In genomic region chr17:49035470-49036269, GRCh38 we compare ENCODE assay signal across 8 cellular contexts. TPM values are rescaled to one million over a fixed set of nuclear protein-coding genes. Genes with fewer than 3 reads are reported as not detected.
DNase-seq lines count a peak whose midpoint lies in the region; ATAC-seq and TF ChIP-seq lines count a peak whose summit lies in the region.

No MANE protein-coding gene starts in this region.

- H3K14ac ChIP-seq in mesenchymal stem cell (ENCODE audit: low read length in 2 of 2), result no peak overlapping the region

- no peak overlapping the region for H3K27ac ChIP-seq in CD4-positive, alpha-beta memory T cell (ENCODE audit: low read depth, low read length)
- H3K27ac ChIP-seq in RWPE2 (ENCODE audit: poor library complexity, severe bottlenecking) (no peak overlapping the region), mesenchymal stem cell (ENCODE audit: low read length, poor library complexity, severe bottlenecking) (no peak overlapping the region), upper lobe of right lung (no peak overlapping the region)

- no peak overlapping the region for H2AFZ ChIP-seq in mesenchymal stem cell (ENCODE audit: low read depth, low read length)

- H3K27ac Mint-ChIP-seq in CD4-positive, alpha-beta memory T cell, result no peak overlapping the region
- H3K27ac Mint-ChIP-seq in chondrocyte (ENCODE audit: unreplicated experiment), result no peak overlapping the region

- no peaks in the 10 kb centered on the region for H3K9me3 Mint-ChIP-seq in CD4-positive, alpha-beta memory T cell
- no peaks in the 10 kb centered on the region for H3K9me3 Mint-ChIP-seq in chondrocyte (ENCODE audit: low read depth)

- peaks cover 35% of the 10 kb centered on the region for H3K79me1 ChIP-seq in mesenchymal stem cell (replicated peaks; ENCODE audit: low read length, poor library complexity, severe bottlenecking)

- 86% methylated on average over 42 of the region's 42 CpGs for WGBS in mesenchymal stem cell

- H3K4me1 ChIP-seq in CD4-positive, alpha-beta memory T cell (ENCODE audit: insufficient read depth, low read length), result peaks cover 3% of the 10 kb centered on the region
- H3K4me1 ChIP-seq in RWPE2 (ENCODE audit: insufficient read depth, poor library complexity, severe bottlenecking) (no peaks in the 10 kb centered on the region), mesenchymal stem cell (ENCODE audit: control insufficient read depth, insufficient read depth, low read depth, low read length) (peaks cover 3% of the 10 kb centered on the region), upper lobe of right lung (no peaks in the 10 kb centered on the region)

- no peak overlapping the region for H2BK15ac ChIP-seq in mesenchymal stem cell (ENCODE audit: low read depth, poor library complexity, severe bottlenecking)

- H3K27me3 Mint-ChIP-seq in CD4-positive, alpha-beta memory T cell, result peaks cover 13 to 15% of the 10 kb centered on the region in 2 donors
- H3K27me3 Mint-ChIP-seq in chondrocyte (ENCODE audit: low read depth), result no peaks in the 10 kb centered on the region

- H2BK5ac ChIP-seq in mesenchymal stem cell (ENCODE audit: low read depth, low read length, poor library complexity, severe bottlenecking), result no peak overlapping the region

- peak in 3 of 5 donors; percentile 8 to 10 (median 9) for DNase-seq in CD4-positive, alpha-beta memory T cell
- peak; percentile 42 for DNase-seq in HEK293T (ENCODE audit: extremely low spot score)
- DNase-seq in RWPE2 (ENCODE audit: low spot score), result no peak
- DNase-seq in chondrocyte (ENCODE audit: low spot score), result no peak
- DNase-seq in mesenchymal stem cell, result peak; percentile 51
- DNase-seq in upper lobe of right lung, result no peak
- no peak for DNase-seq in hippocampal formation (lab: John Stamatoyannopoulos, UW)
- no peak for DNase-seq in Ammon's horn (ENCODE audit: low spot score)

- H3K9ac ChIP-seq in mesenchymal stem cell (ENCODE audit: low read length), result peak overlapping the region; percentile 79

- POLR2A ChIA-PET in CD4-positive, alpha-beta memory T cell (lab: Charles Lee; ENCODE audit: partially characterized antibody), result no interaction called here
- POLR2A ChIA-PET in HEK293T (lab: Yijun Ruan, JAX), result interaction anchor here (0.9 to 1.0 kb wide), 2 partner anchors 91 to 143 kb away, joined by 3 read pairs; partner anchors contain the start of genes ATP5MC1 and SNF8

- H3K36me3 ChIP-seq in CD4-positive, alpha-beta memory T cell (ENCODE audit: insufficient read depth, low read length), result no peaks in the 10 kb centered on the region
- H3K36me3 ChIP-seq in RWPE2 (ENCODE audit: low read depth) (no peaks in the 10 kb centered on the region), mesenchymal stem cell (ENCODE audit: control insufficient read depth in 1 of 2, insufficient read depth in 2 of 2, low read depth in 1 of 2, low read length in 2 of 2) (peaks cover 0 to 62% of the 10 kb centered on the region in 2 experiments), upper lobe of right lung (no peaks in the 10 kb centered on the region)

- peak overlapping the region; percentile 17 for H4K8ac ChIP-seq in mesenchymal stem cell (ENCODE audit: low read length)

- no peak overlapping the region for H4K91ac ChIP-seq in mesenchymal stem cell (ENCODE audit: low read length)

- H3K4ac ChIP-seq in mesenchymal stem cell (ENCODE audit: low read depth in 1 of 2, low read length in 2 of 2), result no peak overlapping the region

- no peak overlapping the region for H2AK5ac ChIP-seq in mesenchymal stem cell (ENCODE audit: low read length, severe bottlenecking)

- H2BK12ac ChIP-seq in mesenchymal stem cell (ENCODE audit: low read length in 2 of 2), result no peak overlapping the region

- H3K23ac ChIP-seq in mesenchymal stem cell (ENCODE audit: low read length in 2 of 2), result no peak overlapping the region

- no peak overlapping the region for H3K18ac ChIP-seq in mesenchymal stem cell (ENCODE audit: low read depth in 1 of 2, low read length in 2 of 2)

- no peak overlapping the region for H3K4me2 ChIP-seq in mesenchymal stem cell (ENCODE audit: low read length, poor library complexity, severe bottlenecking)

- H3K4me3 ChIP-seq in CD4-positive, alpha-beta memory T cell (ENCODE audit: low read length in 2 of 2), result no peak overlapping the region
- H3K4me3 ChIP-seq in RWPE2 (ENCODE audit: severe bottlenecking), result peak overlapping the region; percentile 27
- peak overlapping the region in 1 of 2 experiments; percentile 61 for H3K4me3 ChIP-seq in mesenchymal stem cell (ENCODE audit: insufficient read depth in 1 of 2, low read depth in 1 of 2, low read length in 2 of 2)
- H3K4me3 ChIP-seq in upper lobe of right lung, result no peak overlapping the region

- no peaks in the 10 kb centered on the region for H3K27me3 ChIP-seq in CD4-positive, alpha-beta memory T cell (ENCODE audit: insufficient read depth, low read length)
- H3K27me3 ChIP-seq in RWPE2 (ENCODE audit: insufficient read depth, poor library complexity, severe bottlenecking), result no peaks in the 10 kb centered on the region
- H3K27me3 ChIP-seq in mesenchymal stem cell (ENCODE audit: control insufficient read depth in 1 of 2, insufficient read depth in 1 of 2, low read length in 2 of 2), result peaks cover 0 to 9% of the 10 kb centered on the region in 2 experiments
- no peaks in the 10 kb centered on the region for H3K27me3 ChIP-seq in upper lobe of right lung

- intact Hi-C loops in CD4-positive, alpha-beta memory T cell (cut with micrococcal nuclease), result no loop called here
- intact Hi-C loops in upper lobe of right lung (cut with DNase I), result loop anchor here (10.0 kb wide), 1 partner anchor 151 kb away; no protein-coding TSS in a partner anchor

- no peak overlapping the region for H3K4me3 Mint-ChIP-seq in CD4-positive, alpha-beta memory T cell
- no peak overlapping the region for H3K4me3 Mint-ChIP-seq in chondrocyte (ENCODE audit: unreplicated experiment)

- H2BK120ac ChIP-seq in mesenchymal stem cell (ENCODE audit: low read depth, low read length), result no peak overlapping the region

- peaks cover 0 to 7% (median 2%) of the 10 kb centered on the region in 4 donors for H3K4me1 Mint-ChIP-seq in CD4-positive, alpha-beta memory T cell
- H3K4me1 Mint-ChIP-seq in chondrocyte (ENCODE audit: low read depth), result peaks cover 13% of the 10 kb centered on the region

- ATAC-seq in RWPE2 (ENCODE audit: low read depth) (peak; percentile 70), upper lobe of right lung (peak; percentile 66)

- no peaks in the 10 kb centered on the region for H3K36me3 Mint-ChIP-seq in CD4-positive, alpha-beta memory T cell
- peaks cover 18% of the 10 kb centered on the region for H3K36me3 Mint-ChIP-seq in chondrocyte (ENCODE audit: low read depth)

- CTCF ChIA-PET in CD4-positive, alpha-beta memory T cell (lab: Charles Lee; ENCODE audit: partially characterized antibody), result interaction anchor here (0.5 to 1.7 kb wide), 5 partner anchors 8 to 357 kb away, joined by 3 to 4 read pairs (median 3); no protein-coding TSS in a partner anchor
- CTCF ChIA-PET in HEK293T (lab: Yijun Ruan, JAX), result interaction anchor here (1.1 kb wide), 1 partner anchor 77 kb away, joined by 4 read pairs; no protein-coding TSS in a partner anchor

- TF ChIP-seq CTCF in RWPE2 (IDR thresholded peaks at IDR 0.05; ENCODE audit: poor library complexity, severe bottlenecking), result peak; percentile 93
- peak; percentile 84 for TF ChIP-seq CTCF in chondrocyte (IDR thresholded peaks at IDR 0.05)
- peak; percentile 72 for TF ChIP-seq CTCF in upper lobe of right lung (IDR thresholded peaks at IDR 0.05)

- H3K9me3 ChIP-seq in CD4-positive, alpha-beta memory T cell (ENCODE audit: control insufficient read depth in 1 of 2, low read length in 2 of 2), result no peaks in the 10 kb centered on the region
- H3K9me3 ChIP-seq in RWPE2 (ENCODE audit: severe bottlenecking) (no peaks in the 10 kb centered on the region), mesenchymal stem cell (ENCODE audit: control insufficient read depth, low read length) (no peaks in the 10 kb centered on the region), upper lobe of right lung (no peaks in the 10 kb centered on the region)

TF ChIP-seq in HEK293T, 16 proteins besides CTCF, POLR2A, EP300 and RAD21:
- TF ChIP-seq CTBP1 (IDR thresholded peaks at IDR 0.05; ENCODE audit: borderline replicate concordance) (no peak), LEF1 (IDR thresholded peaks at IDR 0.05; ENCODE audit: borderline replicate concordance) (no peak)

RNA-seq across cellular contexts. Expression of gene IGF2BP1, which starts 38.5 kb away (rescaled TPM):
- total RNA-seq in CD4-positive, alpha-beta memory T cell, result not detected
- polyA plus RNA-seq in CD4-positive, alpha-beta memory T cell, result not detected
- total RNA-seq in chondrocyte, result 47.1 to 60.0 TPM (median 57.6 TPM) in 3 replicates
- polyA plus RNA-seq in mesenchymal stem cell (2013, experiment 1 of 2), result 44.3 TPM
- 44.9 TPM for polyA plus RNA-seq in mesenchymal stem cell (2013, experiment 2 of 2)
- not detected for total RNA-seq in upper lobe of right lung

Comparison
In these comparisons a context has a peak if more than half of its experiments do, and no peak if none do; other contexts are left out.
1. DNase-seq: peak in CD4-positive, alpha-beta memory T cell (3 of 5), HEK293T (single experiment) and mesenchymal stem cell (single experiment); none in RWPE2 (single experiment), chondrocyte (single experiment), upper lobe of right lung (single experiment), hippocampal formation (0 of 2) and Ammon's horn (single experiment).
2. RNA of gene IGF2BP1, which starts 38.5 kb away (total RNA-seq): 47.1 to 60.0 TPM in chondrocyte; not detected in CD4-positive, alpha-beta memory T cell and not detected in upper lobe of right lung (single experiment); every median in the first group is over 10 times any median in the second.
3. Peak in every context shown above with its lines, with median percentiles within 50 percentile points of each other: CTCF ChIP-seq.